Comparison of ENCODE assay signal across 30 cellular contexts in the genomic region with DNA sequence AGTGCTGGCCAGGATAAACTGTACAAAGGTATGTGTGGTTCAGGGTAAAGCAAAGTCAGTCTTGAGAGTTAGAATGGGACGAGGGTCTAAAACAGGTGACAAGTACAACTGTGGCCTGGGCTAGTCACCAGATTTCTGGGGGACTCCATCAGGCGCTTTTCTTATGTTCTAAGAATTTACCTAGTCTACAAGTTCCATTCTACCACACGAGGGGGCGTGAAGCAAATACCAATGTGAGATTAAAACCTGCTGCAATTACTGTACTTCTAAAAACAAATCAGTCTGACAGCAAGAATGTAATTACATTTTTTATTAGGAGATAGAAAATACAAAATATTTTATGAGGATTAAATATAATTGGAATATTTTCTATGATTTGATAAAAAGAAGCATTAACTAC.
"Had no signal": no experiment of that assay in that cellular context is flagged by ENCODE, and none has a peak within 500 bp of the region (broad histone marks: within the 10 kb centered on the region; RNA-seq: fewer than 3 reads in every experiment).

No MANE protein-coding gene starts in this region.

- H3K27me3 Mint-ChIP-seq: naive B cell; natural killer cell treated with Interleukin-12 subunit alpha and Interleukin-12 subunit beta and Interleukin-15 and Interleukin-18, amount 100 ng/mL, for 72 hours had no signal

- FAIRE-seq: pancreas had no signal

- H3K4me1 ChIP-seq: left lung, stomach had no signal

- H3K4me3 ChIP-seq: dorsolateral prefrontal cortex, heart right ventricle, left lung, mucosa of descending colon, pancreas, smooth muscle cell, stomach, thyroid gland, vagina had no signal

- ATAC-seq: esophagus mucosa; heart right ventricle; left cardiac atrium; left lung; mucosa of descending colon; natural killer cell treated with Interleukin-12 subunit alpha and Interleukin-12 subunit beta and Interleukin-15 and Interleukin-18, amount 100 ng/mL, for 72 hours; pancreas; sciatic nerve had no signal

- H3K9me3 Mint-ChIP-seq: naive B cell; natural killer cell treated with Interleukin-12 subunit alpha and Interleukin-12 subunit beta and Interleukin-15 and Interleukin-18, amount 100 ng/mL, for 72 hours; neural crest cell had no signal

- H3K36me3 Mint-ChIP-seq: mesothelial cell of epicardium; natural killer cell treated with Interleukin-12 subunit alpha and Interleukin-12 subunit beta and Interleukin-15 and Interleukin-18, amount 100 ng/mL, for 72 hours had no signal

- H3K27ac ChIP-seq: dorsolateral prefrontal cortex, epithelial cell of prostate, heart right ventricle, left lung, neutrophil, pancreas, stomach, thyroid gland, vagina had no signal

- H3K27me3 ChIP-seq: dorsolateral prefrontal cortex, heart right ventricle, left lung, neutrophil, pancreas, stomach, thyroid gland, vagina had no signal

- DNase-seq: dorsolateral prefrontal cortex; effector CD4-positive, alpha-beta T cell; foreskin fibroblast; glutamatergic neuron; heart right ventricle; hippocampal formation; left cardiac atrium; left lung; mesenchymal stem cell; mucosa of descending colon; naive B cell; pancreas; retina; stimulated activated CD4-positive, alpha-beta T cell treated with anti-CD3 and anti-CD28 coated beads, Interleukin-12 subunit alpha, Interleukin-12 subunit beta, amount 100 ng/mL, for 4 hours; stimulated activated CD4-positive, alpha-beta T cell treated with anti-CD3 and anti-CD28 coated beads, Interleukin-1b, Interleukin-23, amount 100 ng/mL, for 48 hours; stimulated activated CD4-positive, alpha-beta T cell treated with anti-CD3 and anti-CD28 coated beads, Interleukin-4, amount 100 ng/mL, for 1 hour; stimulated activated CD8-positive, alpha-beta memory T cell treated with anti-CD3 and anti-CD28 coated beads, Interleukin-4, amount 100 ng/mL, for 48 hours; stimulated activated naive CD4-positive, alpha-beta T cell; stomach; thyroid gland; trophoblast cell had no signal

- H3K9me3 ChIP-seq: heart right ventricle, left lung, mucosa of descending colon, neutrophil, pancreas, stomach, thyroid gland, vagina had no signal

- H3K36me3 ChIP-seq: heart right ventricle, left lung, neutrophil, pancreas, stomach, thyroid gland, vagina had no signal

- H3K4me1 Mint-ChIP-seq: mesothelial cell of epicardium had no signal

- H3K27ac Mint-ChIP-seq: mesothelial cell of epicardium, naive B cell had no signal

- H3K4me2 ChIP-seq: smooth muscle cell had no signal

- H3K4me3 Mint-ChIP-seq: mesothelial cell of epicardium; naive B cell; natural killer cell treated with Interleukin-12 subunit alpha and Interleukin-12 subunit beta and Interleukin-15 and Interleukin-18, amount 100 ng/mL, for 72 hours; neural crest cell had no signal
